ENCODE assay signal across 9 cellular contexts in genomic region chr11:125404136-125404810, GRCh38.
DNase-seq lines count a peak whose midpoint lies in the region.
"Had no signal": no experiment of that assay in that cellular context is flagged by ENCODE, and none has a peak within 500 bp of the region (broad histone marks: within the 10 kb centered on the region; RNA-seq: fewer than 3 reads in every experiment).

No MANE protein-coding gene starts in this region.

- no peak overlapping the region for H3K4me3 Mint-ChIP-seq in activated naive CD4-positive, alpha-beta T cell treated with anti-CD3 and anti-CD28 coated beads for 36 hours

- H3K4me1 ChIP-seq in HUES48 (ENCODE audit: control insufficient read depth, insufficient read depth, low read length) (peaks cover 35% of the 10 kb centered on the region), SJCRH30 (peaks cover 46% of the 10 kb centered on the region), skeletal muscle satellite cell (ENCODE audit: control insufficient read depth, insufficient read depth, low read length) (peaks cover 32% of the 10 kb centered on the region)

- H3K9me3 Mint-ChIP-seq in activated naive CD4-positive, alpha-beta T cell treated with anti-CD3 and anti-CD28 coated beads for 36 hours, result no peaks in the 10 kb centered on the region

- no peak overlapping the region for H3K27ac Mint-ChIP-seq in activated naive CD4-positive, alpha-beta T cell treated with anti-CD3 and anti-CD28 coated beads for 36 hours

- no peaks in the 10 kb centered on the region for H3K36me3 Mint-ChIP-seq in activated naive CD4-positive, alpha-beta T cell treated with anti-CD3 and anti-CD28 coated beads for 36 hours (ENCODE audit: low read depth)

- H3K27ac ChIP-seq in HUES48 (ENCODE audit: low read depth, low read length), result peak overlapping the region; percentile 19
- H3K27ac ChIP-seq in SJCRH30, result peak overlapping the region; percentile 98
- H3K27ac ChIP-seq: KMS-11, skin epidermis had no signal

- H3K4me2 ChIP-seq in skeletal muscle satellite cell (ENCODE audit: low read length), result peak overlapping the region; percentile 66
- H3K4me2 ChIP-seq: KMS-11 had no signal

- H3K4me1 Mint-ChIP-seq in activated naive CD4-positive, alpha-beta T cell treated with anti-CD3 and anti-CD28 coated beads for 36 hours (ENCODE audit: low read depth), result peaks cover 2% of the 10 kb centered on the region

- CTCF ChIA-PET in activated naive CD4-positive, alpha-beta T cell treated with anti-CD3 and anti-CD28 coated beads for 36 hours (lab: Charles Lee), result interaction anchor here (0.8 to 1.5 kb wide), 10 partner anchors 8 to 280 kb away, joined by 3 to 5 read pairs (median 4); no protein-coding TSS in a partner anchor

- DNase-seq in SJCRH30, result peak; percentile 94 to 95
- DNase-seq in islet precursor cell, result peak; percentile 79
- no peak for DNase-seq in HCEC 1CT
- no peak for DNase-seq in SHP77 treated with DMSO at 0.1 percent for 48 hours (lab: John Stamatoyannopoulos, UW)
- no peak for DNase-seq in activated naive CD4-positive, alpha-beta T cell treated with anti-CD3 and anti-CD28 coated beads for 36 hours

- H3K27me3 ChIP-seq in HUES48 (ENCODE audit: control insufficient read depth, insufficient read depth, low read length) (peaks cover 7% of the 10 kb centered on the region), SJCRH30 (no peaks in the 10 kb centered on the region), skeletal muscle satellite cell (ENCODE audit: control insufficient read depth, insufficient read depth, low read length) (peaks cover 11% of the 10 kb centered on the region)

- peaks cover 26% of the 10 kb centered on the region for H3K27me3 Mint-ChIP-seq in activated naive CD4-positive, alpha-beta T cell treated with anti-CD3 and anti-CD28 coated beads for 36 hours (ENCODE audit: low read depth)

- H3K4me3 ChIP-seq in HUES48 (ENCODE audit: low read depth, low read length) (no peak overlapping the region), SJCRH30 (peak overlapping the region; percentile 35), skeletal muscle satellite cell (ENCODE audit: low read length) (peak overlapping the region; percentile 5)
- H3K4me3 ChIP-seq: skin epidermis had no signal

- H3K9ac ChIP-seq in HUES48 (ENCODE audit: low read depth, low read length) (no peak overlapping the region), skeletal muscle satellite cell (ENCODE audit: low read depth, low read length) (peak overlapping the region; percentile 21)
- H3K9ac ChIP-seq: KMS-11 had no signal

- H3K9me3 ChIP-seq in HUES48 (ENCODE audit: control insufficient read depth, insufficient read depth, low read length), result no peaks in the 10 kb centered on the region
- no peaks in the 10 kb centered on the region for H3K9me3 ChIP-seq in SJCRH30 (replicated peaks)
- no peaks in the 10 kb centered on the region for H3K9me3 ChIP-seq in skeletal muscle satellite cell (replicated peaks; ENCODE audit: low read length)

- H3K36me3 ChIP-seq in HUES48 (ENCODE audit: control insufficient read depth, insufficient read depth, low read length), result no peaks in the 10 kb centered on the region
- H3K36me3 ChIP-seq in SJCRH30, result no peaks in the 10 kb centered on the region
- no peaks in the 10 kb centered on the region for H3K36me3 ChIP-seq in skeletal muscle satellite cell (ENCODE audit: insufficient read depth, low read length)

- intact Hi-C loops in activated naive CD4-positive, alpha-beta T cell treated with anti-CD3 and anti-CD28 coated beads for 36 hours (cut with micrococcal nuclease), result loop anchor here (2.0 kb wide), 2 partner anchors 55 to 441 kb away; no protein-coding TSS in a partner anchor

Comparison
In these comparisons a context has a peak if more than half of its experiments do, and no peak if none do; other contexts are left out.
1. DNase-seq: peak in SJCRH30 (2 of 2) and islet precursor cell (single experiment); none in HCEC 1CT (single experiment), SHP77 treated with DMSO at 0.1 percent for 48 hours (single experiment) and activated naive CD4-positive, alpha-beta T cell treated with anti-CD3 and anti-CD28 coated beads for 36 hours (single experiment).